In the genomic region with DNA sequence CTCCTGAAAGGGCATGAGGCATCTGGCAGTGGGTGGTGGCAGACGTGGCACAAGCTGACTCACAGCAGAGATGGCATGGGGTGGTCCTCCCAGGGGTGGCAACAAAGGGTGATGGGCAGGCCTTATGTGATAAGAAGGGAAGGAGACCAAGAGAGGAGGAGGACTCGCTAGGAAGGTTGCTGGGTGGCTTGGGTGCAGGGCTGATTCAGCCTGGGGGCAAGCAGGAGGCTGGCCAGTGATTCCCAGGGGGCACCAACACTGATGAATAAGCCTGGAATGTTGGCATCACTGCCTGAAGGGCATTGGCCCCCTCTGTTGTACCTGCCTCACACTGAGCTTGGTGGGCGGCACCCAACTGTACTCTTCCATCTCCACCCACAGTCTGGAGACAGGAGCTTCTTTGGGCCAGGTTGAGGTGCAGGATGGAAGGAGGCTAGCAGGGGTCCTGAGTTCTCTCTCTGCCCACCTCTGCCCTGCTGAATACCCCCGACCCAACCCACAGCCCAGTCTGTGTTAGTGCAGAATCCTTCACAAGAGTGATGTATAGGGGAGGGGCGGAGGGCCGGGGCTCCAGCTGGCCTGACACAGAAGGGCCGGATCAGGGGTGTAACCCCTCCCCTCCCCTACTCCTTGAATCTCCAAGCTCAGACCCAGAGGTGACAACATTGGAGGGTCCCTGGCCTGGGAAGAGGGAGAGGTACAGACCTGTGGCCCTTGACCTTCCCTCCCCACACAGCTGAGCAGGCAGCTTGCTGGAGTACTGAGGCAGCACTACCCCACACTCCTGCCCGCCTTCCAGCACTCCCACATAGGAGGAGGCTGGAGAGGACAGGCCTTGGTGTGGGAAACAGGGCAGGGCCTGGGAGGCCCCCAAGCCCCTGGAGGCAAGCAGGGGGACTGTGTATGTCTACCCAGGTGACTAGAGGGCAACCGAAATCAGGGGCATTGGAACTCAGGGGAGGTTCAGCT, we compare ENCODE assay signal across 22 cellular contexts. TPM values are rescaled to one million over a fixed set of nuclear protein-coding genes. Genes with fewer than 3 reads are reported as not detected.
DNase-seq lines count a peak whose midpoint lies in the region; ATAC-seq and TF ChIP-seq lines count a peak whose summit lies in the region.
"Had no signal": no experiment of that assay in that cellular context is flagged by ENCODE, and none has a peak within 500 bp of the region (broad histone marks: within the 10 kb centered on the region; RNA-seq: fewer than 3 reads in every experiment).

No MANE protein-coding gene starts in this region.

- DNase-seq in CD4-positive, alpha-beta T cell = no peak
- DNase-seq in NCI-H69 (lab: John Stamatoyannopoulos, UW) (peak; percentile 60), endothelial cell (ENCODE audit: low spot score) (no peak), osteoblast (ENCODE audit: insufficient read length, low spot score, missing footprints) (peak; percentile 93), GM19240 (ENCODE audit: insufficient read length, low spot score) (no peak), NCI-H2081 (lab: John Stamatoyannopoulos, UW) (no peak), NCI-H2196 treated with DMSO at 0.1 percent for 48 hours (lab: John Stamatoyannopoulos, UW; ENCODE audit: unreplicated experiment) (no peak)
- no peak for DNase-seq in activated T-cell treated with anti-CD3 and anti-CD28 coated beads, Interleukin-2, amount 50 U/mL, for 4 hours
- DNase-seq: activated gamma-delta T cell, anterior cingulate cortex, left cardiac atrium, midbrain, NCI-H1092 treated with DMSO at 0.1 percent for 48 hours, ovary had no signal

- H3K27ac ChIP-seq in CD4-positive, alpha-beta T cell (ENCODE audit: low read depth, low read length) = no peak overlapping the region
- no peak overlapping the region for H3K27ac ChIP-seq in osteoblast (ENCODE audit: low read depth, low read length)
- H3K27ac ChIP-seq: KMS-11, ovary, SJSA1 had no signal

- no peak overlapping the region for H3K4me3 ChIP-seq in osteoblast (ENCODE audit: insufficient read depth, low read length)
- H3K4me3 ChIP-seq: HAP-1, ovary, SJSA1 had no signal

- no peaks in the 10 kb centered on the region for H3K36me3 Mint-ChIP-seq in CD4-positive, alpha-beta T cell (ENCODE audit: low read depth)
- no peaks in the 10 kb centered on the region for H3K36me3 Mint-ChIP-seq in endothelial cell (ENCODE audit: low read depth, unreplicated experiment)
- no peaks in the 10 kb centered on the region for H3K36me3 Mint-ChIP-seq in activated T-cell treated with anti-CD3 and anti-CD28 coated beads, Interleukin-2, amount 50 U/mL, for 4 hours (ENCODE audit: insufficient read depth)

- H2AFZ ChIP-seq in osteoblast (ENCODE audit: low read length) = no peak overlapping the region

- peaks cover 16% of the 10 kb centered on the region for H3K4me1 ChIP-seq in osteoblast (ENCODE audit: insufficient read depth, low read length)

- peak overlapping the region; percentile 69 for H3K4me3 Mint-ChIP-seq in CD4-positive, alpha-beta T cell
- peak overlapping the region; percentile 56 for H3K4me3 Mint-ChIP-seq in endothelial cell (ENCODE audit: unreplicated experiment)
- no peak overlapping the region for H3K4me3 Mint-ChIP-seq in activated T-cell treated with anti-CD3 and anti-CD28 coated beads, Interleukin-2, amount 50 U/mL, for 4 hours
- H3K4me3 Mint-ChIP-seq: T-helper 2 cell treated with Interferon-gamma antibody and Interleukin-4, amounts not matched to agents 5 μg/mL and 100 μg/mL, for 36 hours had no signal

- intact Hi-C loops in CD4-positive, alpha-beta T cell (cut with DNase I, micrococcal nuclease) = no loop called here

- H3K9me3 ChIP-seq in CD4-positive, alpha-beta T cell (ENCODE audit: control insufficient read depth, low read length) = no peaks in the 10 kb centered on the region
- H3K9me3 ChIP-seq in osteoblast (ENCODE audit: low read depth, low read length) = no peaks in the 10 kb centered on the region
- H3K9me3 ChIP-seq: HAP-1, ovary, SJSA1 had no signal

- no peaks in the 10 kb centered on the region for H3K9me3 Mint-ChIP-seq in CD4-positive, alpha-beta T cell
- no peaks in the 10 kb centered on the region for H3K9me3 Mint-ChIP-seq in endothelial cell (ENCODE audit: unreplicated experiment)
- no peaks in the 10 kb centered on the region for H3K9me3 Mint-ChIP-seq in activated T-cell treated with anti-CD3 and anti-CD28 coated beads, Interleukin-2, amount 50 U/mL, for 4 hours
- H3K9me3 Mint-ChIP-seq: T-helper 2 cell treated with Interferon-gamma antibody and Interleukin-4, amounts not matched to agents 5 μg/mL and 100 μg/mL, for 36 hours had no signal

- no peaks in the 10 kb centered on the region for H3K36me3 ChIP-seq in osteoblast (ENCODE audit: insufficient read depth, low read length)
- H3K36me3 ChIP-seq: HAP-1, ovary, SJSA1 had no signal

- no peak for TF ChIP-seq CTCF in CD4-positive, alpha-beta T cell (IDR thresholded peaks at IDR 0.05)
- TF ChIP-seq CTCF in endothelial cell (IDR thresholded peaks at IDR 0.05; ENCODE audit: unreplicated experiment) (no peak), osteoblast (IDR thresholded peaks at IDR 0.05; ENCODE audit: extremely low read depth, low read depth, low read length) (no peak)

- peaks cover 4% of the 10 kb centered on the region for H4K20me1 ChIP-seq in osteoblast (ENCODE audit: insufficient read depth, low read length)

- H3K27me3 Mint-ChIP-seq in CD4-positive, alpha-beta T cell = peaks cover 48% of the 10 kb centered on the region
- H3K27me3 Mint-ChIP-seq in endothelial cell (ENCODE audit: unreplicated experiment) = peaks cover 30% of the 10 kb centered on the region
- peaks cover 38% of the 10 kb centered on the region for H3K27me3 Mint-ChIP-seq in activated T-cell treated with anti-CD3 and anti-CD28 coated beads, Interleukin-2, amount 50 U/mL, for 4 hours (ENCODE audit: low read depth)

- no peaks in the 10 kb centered on the region for H3K79me2 ChIP-seq in osteoblast (ENCODE audit: insufficient read depth, low read length)

- H3K4me2 ChIP-seq in osteoblast (ENCODE audit: insufficient read depth, low read length) = no peak overlapping the region
- H3K4me2 ChIP-seq: KMS-11 had no signal

- CTCF ChIA-PET in CD4-positive, alpha-beta T cell (lab: Charles Lee) = interaction anchor here (1.3 to 1.4 kb wide), 3 partner anchors 9 to 22 kb away, joined by 3 to 5 read pairs (median 4); no protein-coding TSS in a partner anchor

- peaks cover 5% of the 10 kb centered on the region for H3K4me1 Mint-ChIP-seq in CD4-positive, alpha-beta T cell (ENCODE audit: low read depth)
- peaks cover 10% of the 10 kb centered on the region for H3K4me1 Mint-ChIP-seq in endothelial cell (ENCODE audit: unreplicated experiment)
- peaks cover 13% of the 10 kb centered on the region for H3K4me1 Mint-ChIP-seq in activated T-cell treated with anti-CD3 and anti-CD28 coated beads, Interleukin-2, amount 50 U/mL, for 4 hours (ENCODE audit: low read depth)

- no peak for ATAC-seq in CD4-positive, alpha-beta T cell (ENCODE audit: poor library complexity)
- ATAC-seq in activated T-cell treated with anti-CD3 and anti-CD28 coated beads, Interleukin-2, amount 50 U/mL, for 4 hours = no peak
- ATAC-seq: activated CD4-positive, CD25-positive, alpha-beta regulatory T cell treated with anti-CD3 and anti-CD28 coated beads, Interleukin-2, amount 50 U/mL, for 24 hours; left cardiac atrium had no signal

- H3K27ac Mint-ChIP-seq in CD4-positive, alpha-beta T cell = no peak overlapping the region
- H3K27ac Mint-ChIP-seq in endothelial cell (ENCODE audit: unreplicated experiment) = no peak overlapping the region
- H3K27ac Mint-ChIP-seq: T-helper 2 cell treated with Interferon-gamma antibody and Interleukin-4, amounts not matched to agents 5 μg/mL and 100 μg/mL, for 36 hours had no signal

- POLR2A ChIA-PET in CD4-positive, alpha-beta T cell (lab: Charles Lee) = no interaction called here

- peaks cover 47% of the 10 kb centered on the region for H3K27me3 ChIP-seq in CD4-positive, alpha-beta T cell (ENCODE audit: control insufficient read depth, insufficient read depth, low read length)
- H3K27me3 ChIP-seq in osteoblast (ENCODE audit: insufficient read depth, low read length) = peaks cover 12% of the 10 kb centered on the region
- H3K27me3 ChIP-seq: ovary had no signal

RNA-seq across cellular contexts. Expression of gene STAC2, which starts 2.6 kb away (rescaled TPM):
- not detected for total RNA-seq in CD4-positive, alpha-beta T cell
- total RNA-seq in endothelial cell (ENCODE audit: unreplicated experiment) = not detected
- under 0.01 TPM in 1 of 2 replicates, not detected in the other for total RNA-seq in osteoblast
- total RNA-seq in activated T-cell treated with anti-CD3 and anti-CD28 coated beads, Interleukin-2, amount 50 U/mL, for 4 hours = not detected
- total RNA-seq: endothelial cell of umbilical vein, fibroblast of villous mesenchyme, SJSA1, skeletal muscle tissue had no signal

RNA-seq across cellular contexts. Expression of gene RPL19, which starts 23.1 kb away (rescaled TPM):
- 1,000 to 10,000 TPM; 3,527 to 3,670 TPM for total RNA-seq in CD4-positive, alpha-beta T cell
- total RNA-seq in endothelial cell (ENCODE audit: unreplicated experiment) (1,851 TPM), osteoblast (1,279 and 1,302 TPM in 2 replicates)
- total RNA-seq in activated T-cell treated with anti-CD3 and anti-CD28 coated beads, Interleukin-2, amount 50 U/mL, for 4 hours = 1,000 to 10,000 TPM; 2,810 to 3,060 (median 2,906) TPM

RNA-seq across cellular contexts. Expression of gene CACNB1, which starts 25.7 kb away (rescaled TPM):
- 10 to 100 TPM; 14.9 to 15.5 TPM for total RNA-seq in CD4-positive, alpha-beta T cell
- 10.2 TPM for total RNA-seq in endothelial cell (ENCODE audit: unreplicated experiment)
- total RNA-seq in osteoblast = 5.8 and 7.4 TPM in 2 replicates
- total RNA-seq in activated T-cell treated with anti-CD3 and anti-CD28 coated beads, Interleukin-2, amount 50 U/mL, for 4 hours = 1 to 10 TPM; 8.3 to 9.0 (median 8.8) TPM

RNA-seq across cellular contexts. Expression of gene ARL5C, which starts 57.2 kb away (rescaled TPM):
- total RNA-seq in CD4-positive, alpha-beta T cell = not detected
- total RNA-seq in endothelial cell (ENCODE audit: unreplicated experiment) = not detected
- total RNA-seq in osteoblast = not detected in 2 replicates
- total RNA-seq in activated T-cell treated with anti-CD3 and anti-CD28 coated beads, Interleukin-2, amount 50 U/mL, for 4 hours = not detected
- total RNA-seq: endothelial cell of umbilical vein, fibroblast of villous mesenchyme, left cardiac atrium, ovary, SJSA1 had no signal

Comparison
In these comparisons a context has a peak if more than half of its experiments do, and no peak if none do; other contexts are left out.
1. DNase-seq: peak in NCI-H69 (single experiment) and osteoblast (single experiment); none in CD4-positive, alpha-beta T cell (0 of 10), endothelial cell (single experiment), GM19240 (single experiment), NCI-H2081 (0 of 2), activated T-cell treated with anti-CD3 and anti-CD28 coated beads, Interleukin-2, amount 50 U/mL, for 4 hours (single experiment) and NCI-H2196 treated with DMSO at 0.1 percent for 48 hours (single experiment).